Comparison of ENCODE assay signal across 10 cellular contexts in genomic region chr12:110578522-110579238, GRCh38. TPM values are rescaled to one million over a fixed set of nuclear protein-coding genes. Genes with fewer than 3 reads are reported as not detected.
A peak's percentile ranks its signal among the peaks of the same experiment; 100 is the strongest.
DNase-seq lines count a peak whose midpoint lies in the region; ATAC-seq, FAIRE-seq and TF ChIP-seq lines count a peak whose summit lies in the region.
"Had no signal": no experiment of that assay in that cellular context is flagged by ENCODE, and none has a peak within 500 bp of the region (broad histone marks: within the 10 kb centered on the region; RNA-seq: fewer than 3 reads in every experiment).

No MANE protein-coding gene starts in this region.

- 63 to 77% methylated on average over 12 of the region's 12 CpGs for WGBS in heart right ventricle, 2 donors
- 77% methylated on average over 12 of the region's 12 CpGs for WGBS in HepG2 (ENCODE audit: low lambda C conversion rate)

- ATAC-seq in heart right ventricle (no peak), left cardiac atrium (no peak), HepG2 (no peak), HG03025 (IDR thresholded peaks at IDR 0.05; ENCODE audit: low FRiP score, unreplicated experiment) (no peak)
- peak; percentile 30 to 62 for ATAC-seq in activated naive CD4-positive, alpha-beta T cell treated with anti-CD3 and anti-CD28 coated beads, Interleukin-2, amount 50 U/mL, for 72 hours

- TF ChIP-seq CTCF in heart right ventricle (IDR thresholded peaks at IDR 0.05) (no peak), HepG2 (CRISPR knock-in tag; IDR thresholded peaks at IDR 0.05) (no peak)

- H3K27ac ChIP-seq in heart right ventricle (peak overlapping the region in 9 of 10 donors; percentile 30 to 91 (median 67)), HepG2 (ENCODE audit: extremely low read length, insufficient read depth, low read length) (peak overlapping the region; percentile 41), substantia nigra (ENCODE audit: low read depth, low read length, poor library complexity, severe bottlenecking) (no peak overlapping the region)

- H3K4me3 ChIP-seq in heart right ventricle (peak overlapping the region in 3 of 10 donors; percentile 1 to 14 (median 8)), HepG2 (replicated peaks in 1 of 3; ENCODE audit: insufficient read depth in 1 of 3, low read depth in 2 of 3, low read length in 3 of 3) (no peak overlapping the region)

- H3K36me3 ChIP-seq in heart right ventricle: no peaks in the 10 kb centered on the region
- no peaks in the 10 kb centered on the region; a peak in 1 of 5 replicates for H3K36me3 ChIP-seq in HepG2 (replicated peaks in 1 of 2; ENCODE audit: control insufficient read depth in 1 of 2, insufficient read depth in 2 of 2, low read length in 2 of 2)

- no peaks in the 10 kb centered on the region for H3K9me3 Mint-ChIP-seq in activated naive CD4-positive, alpha-beta T cell treated with anti-CD3 and anti-CD28 coated beads, Interleukin-2, amount 50 U/mL, for 72 hours

- CTCF ChIA-PET in HepG2 (lab: Yijun Ruan, JAX; ENCODE audit: low intra/inter-chr PET ratio, low total read pairs): no interaction called here

- H3K36me3 Mint-ChIP-seq in activated naive CD4-positive, alpha-beta T cell treated with anti-CD3 and anti-CD28 coated beads, Interleukin-2, amount 50 U/mL, for 72 hours: peaks cover 18 to 27% of the 10 kb centered on the region in 2 donors

- POLR2A ChIA-PET in HepG2 (lab: Yijun Ruan, JAX): no interaction called here

- DNase-seq in heart right ventricle (no peak), left cardiac atrium (no peak), HepG2 (ENCODE audit: low spot score) (no peak), ureter (ENCODE audit: low spot score) (peak; percentile 40), substantia nigra (lab: John Stamatoyannopoulos, UW) (no peak), NCI-H2029 treated with DMSO at 0.1 percent for 48 hours (lab: John Stamatoyannopoulos, UW) (no peak)
- peak in 1 of 2 donors; percentile 47 for DNase-seq in activated naive CD4-positive, alpha-beta T cell treated with anti-CD3 and anti-CD28 coated beads, Interleukin-2, amount 50 U/mL, for 72 hours (ENCODE audit: low spot score in 2 of 2)
- DNase-seq: islet precursor cell, NCI-H510A had no signal

- peak overlapping the region; percentile 34; the same call in 1 of the 2 replicates for H3K4me2 ChIP-seq in HepG2 (ENCODE audit: low read depth, low read length)

- H3K4me1 ChIP-seq in heart right ventricle (peaks cover 1 to 88% (median 62%) of the 10 kb centered on the region in 9 donors), HepG2 (ENCODE audit: insufficient read depth, low read length) (peaks cover 79% of the 10 kb centered on the region)

- no peak for TF ChIP-seq POLR2A in HepG2 (IDR thresholded peaks at IDR 0.05; ENCODE audit: insufficient read depth in 1 of 2, low read depth in 2 of 2, low read length in 2 of 2)

- H3K9me3 ChIP-seq in heart right ventricle (no peaks in the 10 kb centered on the region), HepG2 (ENCODE audit: low read length) (no peaks in the 10 kb centered on the region)

- FAIRE-seq in HepG2 (lab: Jason Lieb, UNC): no peak

- TF ChIP-seq RAD21 in HepG2 (CRISPR knock-in tag; IDR thresholded peaks at IDR 0.05): no peak

- no peaks in the 10 kb centered on the region for H3K27me3 ChIP-seq in heart right ventricle
- H3K27me3 ChIP-seq in HepG2 (ENCODE audit: control insufficient read depth in 1 of 2, insufficient read depth in 2 of 2, low read length in 2 of 2): no peaks in the 10 kb centered on the region; a peak in 1 of 5 replicates

- in situ Hi-C loops in HepG2 (cut with HindIII; ENCODE audit: extremely low pct_ligation_motif_present, low pct_unique_long_range_greater_than_20kb): loop anchor here (25.0 kb wide), 1 partner anchor 466 kb away; the partner anchor contains the start of gene IFT81

- no peak overlapping the region for H3K9ac ChIP-seq in HepG2 (ENCODE audit: insufficient read depth, low read depth, low read length)

- TF ChIP-seq EP300 in HepG2 (IDR thresholded peaks at IDR 0.05; ENCODE audit: low read depth in 2 of 2, low read length in 2 of 2) (no peak), HepG2 (CRISPR knock-in tag; IDR thresholded peaks at IDR 0.05; ENCODE audit: borderline replicate concordance) (no peak)

- peaks cover 85% of the 10 kb centered on the region for H3K79me2 ChIP-seq in HepG2 (ENCODE audit: insufficient read depth, low read length)

- H2AFZ ChIP-seq in HepG2 (ENCODE audit: low read length): no peak overlapping the region

- peak overlapping the region; percentile 98 for H3K27ac Mint-ChIP-seq in activated naive CD4-positive, alpha-beta T cell treated with anti-CD3 and anti-CD28 coated beads, Interleukin-2, amount 50 U/mL, for 72 hours

- peaks cover 30% of the 10 kb centered on the region for H4K20me1 ChIP-seq in HepG2 (ENCODE audit: insufficient read depth, low read length)

- no TSS peak for BruUV-seq in HepG2 (replicated peaks; lab: Mats Ljungman, UMichigan)

- intact Hi-C loops in heart right ventricle (cut with DNase I): no loop called here
- intact Hi-C loops in left cardiac atrium (cut with DNase I): loop anchor here in 1 of 2 donors (5.0 kb wide), 1 partner anchor 36 kb away; no protein-coding TSS in a partner anchor
- intact Hi-C loops in HepG2 (cut with micrococcal nuclease; ENCODE audit: unreplicated experiment): no loop called here

RNA-seq across cellular contexts. Expression of gene PPTC7, which starts 4.4 kb away (rescaled TPM):
- total RNA-seq in heart right ventricle (100 to 1,000 TPM in 1 of 10 donors, 10 to 100 TPM in 9; 66.0 to 162 (median 79.4) TPM), left cardiac atrium (10 to 100 TPM; 51.7 to 92.3 TPM), HepG2 (2016; rRNA removed; fragmentation: Illumina TruSeq; extraction: Trizol) (4.8 and 8.5 TPM in 2 replicates), ureter (26.1 TPM)
- polyA plus RNA-seq in heart right ventricle (10 to 100 TPM; 18.9 to 20.4 TPM), HepG2 (2011; rRNA removed) (10.6 and 12.3 TPM in 2 replicates)
- 10 to 100 TPM; 40.4 to 46.7 TPM for total RNA-seq in activated naive CD4-positive, alpha-beta T cell treated with anti-CD3 and anti-CD28 coated beads, Interleukin-2, amount 50 U/mL, for 72 hours
- total RNA-seq in HepG2 (2016; cell fraction: cytosol; rRNA removed; fragmentation: Illumina TruSeq; extraction: Trizol; ENCODE audit: low read depth): 1.6 and 1.9 TPM in 2 replicates
- total RNA-seq in HepG2 (2016; cell fraction: insoluble cytoplasmic fraction; rRNA removed; fragmentation: Illumina TruSeq; extraction: Trizol): 4.2 and 8.0 TPM in 2 replicates
- total RNA-seq in HepG2 (2016; cell fraction: membrane; rRNA removed; fragmentation: Illumina TruSeq; extraction: Trizol): 6.4 and 7.5 TPM in 2 replicates
- total RNA-seq in HepG2 (2016; cell fraction: nucleus; rRNA removed; fragmentation: Illumina TruSeq; extraction: Trizol): 12.1 and 12.8 TPM in 2 replicates
- 5.4 and 8.1 TPM in 2 replicates for polyA plus RNA-seq in HepG2 (2011; cell fraction: cytosol; rRNA removed)
- polyA plus RNA-seq in HepG2 (2011; cell fraction: nucleus; rRNA removed): 6.7 and 6.8 TPM in 2 replicates
- 10.9 and 11.6 TPM in 2 replicates for polyA plus RNA-seq in HepG2 (2012)
- polyA plus RNA-seq in HepG2 (2016; cell fraction: cytosol; fragmentation: Illumina TruSeq; extraction: Trizol; ENCODE audit: low read depth): 0.76 and 0.94 TPM in 2 replicates
- 18.5 and 19.8 TPM in 2 replicates for polyA plus RNA-seq in HepG2 (2016; cell fraction: insoluble cytoplasmic fraction; fragmentation: Illumina TruSeq; extraction: Trizol; ENCODE audit: low read depth)
- polyA plus RNA-seq in HepG2 (2016; cell fraction: membrane; fragmentation: Illumina TruSeq; extraction: Trizol; ENCODE audit: low read depth): 5.2 and 6.2 TPM in 2 replicates
- 20.2 and 21.2 TPM in 2 replicates for polyA plus RNA-seq in HepG2 (2016; cell fraction: nucleus; fragmentation: Illumina TruSeq; extraction: Trizol; ENCODE audit: insufficient read depth, low read depth)
- polyA minus RNA-seq in HepG2 (2011; rRNA and poly(A)+ RNA removed; ENCODE audit: low replicate concordance): 44.4 and 46.8 TPM in 2 replicates
- 10.9 and 11.6 TPM in 2 replicates for polyA minus RNA-seq in HepG2 (2011; cell fraction: cytosol; rRNA and poly(A)+ RNA removed)
- polyA minus RNA-seq in HepG2 (2011; cell fraction: nucleus; rRNA and poly(A)+ RNA removed): 23.0 and 23.1 TPM in 2 replicates

RNA-seq across cellular contexts. Expression of gene TCTN1, which starts 35.2 kb away (rescaled TPM):
- 10 to 100 TPM; 14.2 to 31.9 (median 25.2) TPM for total RNA-seq in heart right ventricle
- polyA plus RNA-seq in heart right ventricle: 10 to 100 TPM; 16.2 to 49.6 TPM
- total RNA-seq in left cardiac atrium: 10 to 100 TPM; 21.2 to 33.1 TPM
- 10 to 100 TPM in 1 of 2 donors, 1 to 10 TPM in 1; 3.3 to 10.4 TPM for total RNA-seq in activated naive CD4-positive, alpha-beta T cell treated with anti-CD3 and anti-CD28 coated beads, Interleukin-2, amount 50 U/mL, for 72 hours
- total RNA-seq in HepG2 (2016; rRNA removed; fragmentation: Illumina TruSeq; extraction: Trizol): 8.9 and 16.0 TPM in 2 replicates
- total RNA-seq in HepG2 (2016; cell fraction: cytosol; rRNA removed; fragmentation: Illumina TruSeq; extraction: Trizol; ENCODE audit: low read depth): 9.2 and 12.3 TPM in 2 replicates
- total RNA-seq in HepG2 (2016; cell fraction: insoluble cytoplasmic fraction; rRNA removed; fragmentation: Illumina TruSeq; extraction: Trizol): 6.9 and 17.5 TPM in 2 replicates
- 15.4 and 17.4 TPM in 2 replicates for total RNA-seq in HepG2 (2016; cell fraction: membrane; rRNA removed; fragmentation: Illumina TruSeq; extraction: Trizol)
- 22.8 and 24.9 TPM in 2 replicates for total RNA-seq in HepG2 (2016; cell fraction: nucleus; rRNA removed; fragmentation: Illumina TruSeq; extraction: Trizol)
- polyA plus RNA-seq in HepG2 (2011; rRNA removed): 13.3 and 13.6 TPM in 2 replicates
- polyA plus RNA-seq in HepG2 (2011; cell fraction: cytosol; rRNA removed): 6.7 and 7.7 TPM in 2 replicates
- 23.4 and 26.4 TPM in 2 replicates for polyA plus RNA-seq in HepG2 (2011; cell fraction: nucleus; rRNA removed)
- 9.0 and 11.5 TPM in 2 replicates for polyA plus RNA-seq in HepG2 (2012)
- polyA plus RNA-seq in HepG2 (2016; cell fraction: cytosol; fragmentation: Illumina TruSeq; extraction: Trizol; ENCODE audit: low read depth): 9.0 and 13.4 TPM in 2 replicates
- 7.3 and 7.9 TPM in 2 replicates for polyA plus RNA-seq in HepG2 (2016; cell fraction: insoluble cytoplasmic fraction; fragmentation: Illumina TruSeq; extraction: Trizol; ENCODE audit: low read depth)
- polyA plus RNA-seq in HepG2 (2016; cell fraction: membrane; fragmentation: Illumina TruSeq; extraction: Trizol; ENCODE audit: low read depth): 14.0 and 14.1 TPM in 2 replicates
- 38.7 and 42.7 TPM in 2 replicates for polyA plus RNA-seq in HepG2 (2016; cell fraction: nucleus; fragmentation: Illumina TruSeq; extraction: Trizol; ENCODE audit: insufficient read depth, low read depth)
- 15.1 and 25.2 TPM in 2 replicates for polyA minus RNA-seq in HepG2 (2011; rRNA and poly(A)+ RNA removed; ENCODE audit: low replicate concordance)
- 3.6 and 5.3 TPM in 2 replicates for polyA minus RNA-seq in HepG2 (2011; cell fraction: cytosol; rRNA and poly(A)+ RNA removed)
- polyA minus RNA-seq in HepG2 (2011; cell fraction: nucleus; rRNA and poly(A)+ RNA removed): 13.9 and 19.4 TPM in 2 replicates
- 50.0 TPM for total RNA-seq in ureter

Comparison
In these comparisons a context has a peak if more than half of its experiments do, and no peak if none do; other contexts are left out.
1. ATAC-seq: peak in activated naive CD4-positive, alpha-beta T cell treated with anti-CD3 and anti-CD28 coated beads, Interleukin-2, amount 50 U/mL, for 72 hours (2 of 2); none in heart right ventricle (0 of 8), left cardiac atrium (0 of 2), HepG2 (single experiment) and HG03025 (single experiment).